Comparison of ENCODE assay signal across 5 cellular contexts in the genomic region with DNA sequence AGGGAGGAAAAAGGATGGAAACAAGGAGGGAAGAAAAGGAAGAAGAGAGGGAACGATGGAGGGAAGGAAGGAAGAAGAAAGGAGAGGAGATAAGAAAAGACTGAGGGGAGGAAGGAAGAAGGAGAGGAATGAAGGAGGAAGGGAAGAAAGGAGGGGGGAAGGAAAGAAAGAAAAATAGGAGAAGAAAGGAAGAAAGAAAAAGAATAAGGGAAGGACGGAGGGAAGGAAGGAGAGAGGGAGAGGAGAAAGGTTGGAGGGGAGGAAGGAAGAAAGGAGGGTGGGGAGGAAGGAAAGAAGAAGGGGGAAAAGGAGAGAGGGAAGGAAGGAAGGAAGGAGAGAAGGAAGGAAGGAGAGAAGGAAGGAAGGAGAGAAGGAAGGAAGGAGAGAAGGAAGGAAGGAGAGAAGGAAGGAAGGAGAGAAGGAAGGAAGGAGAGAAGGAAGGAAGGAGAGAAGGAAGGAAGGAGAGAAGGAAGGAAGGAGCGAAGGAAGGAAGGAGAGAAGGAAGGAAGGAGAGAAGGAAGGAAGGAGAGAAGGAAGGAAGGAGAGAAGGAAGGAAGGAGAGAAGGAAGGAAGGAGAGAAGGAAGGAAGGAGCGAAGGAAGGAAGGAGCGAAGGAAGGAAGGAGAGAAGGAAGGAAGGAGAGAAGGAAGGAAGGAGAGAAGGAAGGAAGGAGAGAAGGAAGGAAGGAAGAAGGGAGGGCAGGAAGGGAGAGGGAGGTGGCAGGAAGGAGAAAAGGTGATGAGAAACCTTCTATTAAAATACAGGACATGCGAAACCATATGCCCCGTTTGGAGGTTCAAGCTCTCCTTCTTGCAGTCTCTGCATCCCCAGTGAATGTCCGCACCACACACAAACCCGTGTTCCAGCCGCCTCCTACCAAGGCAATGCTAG. TPM values are rescaled to one million over a fixed set of nuclear protein-coding genes. Genes with fewer than 3 reads are reported as not detected.
"Had no signal": no experiment of that assay in that cellular context is flagged by ENCODE, and none has a peak within 500 bp of the region (broad histone marks: within the 10 kb centered on the region; RNA-seq: fewer than 3 reads in every experiment).

No MANE protein-coding gene starts in this region.

RNA-seq across cellular contexts. Expression of a gene that starts 21.6 kb away (rescaled TPM):
- total RNA-seq: OCI-LY7, PC-9, RPMI7951, SJCRH30, SK-MEL-5 had no signal

RNA-seq across cellular contexts. Expression of a gene that starts 55.3 kb away (rescaled TPM):
- total RNA-seq: OCI-LY7 had no signal
